13 cellular contexts compared by ENCODE assay signal in the genomic region with DNA sequence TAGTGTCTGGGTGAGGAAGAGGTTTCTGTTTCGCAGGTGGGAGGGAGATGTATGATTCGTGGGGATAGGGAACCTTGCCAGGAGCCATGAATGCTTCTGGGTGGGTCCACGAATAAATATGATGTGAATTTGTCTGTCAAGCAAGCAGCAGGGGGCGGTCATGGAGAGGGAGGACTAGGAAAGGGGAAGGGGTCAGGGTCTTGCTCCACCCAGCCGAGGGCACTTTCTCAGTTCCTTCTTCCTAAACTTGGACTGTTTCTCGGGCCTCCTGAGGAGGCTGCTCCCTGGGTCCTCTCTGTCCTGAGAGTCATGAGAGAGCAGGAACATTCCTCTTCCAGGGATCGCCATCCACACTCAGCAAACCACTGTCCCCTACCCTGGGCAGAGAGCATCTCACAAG.
A peak's percentile ranks its signal among the peaks of the same experiment; 100 is the strongest.
DNase-seq lines count a peak whose midpoint lies in the region; ATAC-seq and TF ChIP-seq lines count a peak whose summit lies in the region.
"Had no signal": no experiment of that assay in that cellular context is flagged by ENCODE, and none has a peak within 500 bp of the region (broad histone marks: within the 10 kb centered on the region; RNA-seq: fewer than 3 reads in every experiment).

No MANE protein-coding gene starts in this region.

- H3K36me3 Mint-ChIP-seq in activated naive CD4-positive, alpha-beta T cell treated with anti-CD3 and anti-CD28 coated beads for 36 hours (ENCODE audit: low read depth), result peaks cover 30% of the 10 kb centered on the region
- H3K36me3 Mint-ChIP-seq in activated naive CD4-positive, alpha-beta T cell treated with anti-CD3 and anti-CD28 coated beads, Interleukin-2, amount 50 U/mL, for 72 hours, result peaks cover 20 to 25% of the 10 kb centered on the region in 2 donors

- H3K4me1 ChIP-seq in right cardiac atrium (ENCODE audit: control insufficient read depth, insufficient read depth, low read length) (no peaks in the 10 kb centered on the region), transverse colon (peaks cover 0 to 5% (median 2%) of the 10 kb centered on the region in 4 donors)

- no peak for TF ChIP-seq CTCF in transverse colon (IDR thresholded peaks at IDR 0.05)

- H3K9me3 Mint-ChIP-seq in activated naive CD4-positive, alpha-beta T cell treated with anti-CD3 and anti-CD28 coated beads for 36 hours, result no peaks in the 10 kb centered on the region
- no peaks in the 10 kb centered on the region for H3K9me3 Mint-ChIP-seq in activated naive CD4-positive, alpha-beta T cell treated with anti-CD3 and anti-CD28 coated beads, Interleukin-2, amount 50 U/mL, for 72 hours

- no peak for ATAC-seq in activated naive CD4-positive, alpha-beta T cell treated with anti-CD3 and anti-CD28 coated beads, Interleukin-2, amount 50 U/mL, for 72 hours
- peak in 1 of 2 donors; percentile 34 for ATAC-seq in right cardiac atrium
- ATAC-seq: HCT116 had no signal

- H3K4me3 ChIP-seq in right cardiac atrium (ENCODE audit: low read length) (no peak overlapping the region), transverse colon (no peak overlapping the region)
- H3K4me3 ChIP-seq: SK-N-MC had no signal

- WGBS in right cardiac atrium, result 77% methylated on average over 7 of the region's 7 CpGs
- 39 to 60% methylated on average over 6 to 7 of the region's 7 CpGs for WGBS in transverse colon (ENCODE audit: low coverage in 1 of 2), 2 donors

- H3K9me3 ChIP-seq in right cardiac atrium (ENCODE audit: control insufficient read depth, low read length) (no peaks in the 10 kb centered on the region), transverse colon (no peaks in the 10 kb centered on the region)

- no peak for TF ChIP-seq POLR2A in transverse colon (IDR thresholded peaks at IDR 0.05)

- no peaks in the 10 kb centered on the region for H3K36me3 ChIP-seq in transverse colon

- H3K4me1 Mint-ChIP-seq in activated naive CD4-positive, alpha-beta T cell treated with anti-CD3 and anti-CD28 coated beads for 36 hours (ENCODE audit: low read depth), result peaks cover 51% of the 10 kb centered on the region

- no peak overlapping the region for H3K27ac Mint-ChIP-seq in activated naive CD4-positive, alpha-beta T cell treated with anti-CD3 and anti-CD28 coated beads for 36 hours
- H3K27ac Mint-ChIP-seq in activated naive CD4-positive, alpha-beta T cell treated with anti-CD3 and anti-CD28 coated beads, Interleukin-2, amount 50 U/mL, for 72 hours, result peak overlapping the region in 1 of 2 donors; percentile 73

- no peaks in the 10 kb centered on the region for H3K27me3 Mint-ChIP-seq in activated naive CD4-positive, alpha-beta T cell treated with anti-CD3 and anti-CD28 coated beads for 36 hours (ENCODE audit: low read depth)

- CTCF ChIA-PET in activated naive CD4-positive, alpha-beta T cell treated with anti-CD3 and anti-CD28 coated beads for 36 hours (lab: Charles Lee), result interaction anchor here (1.9 kb wide), 1 partner anchor 23 kb away, joined by 10 read pairs; no protein-coding TSS in a partner anchor

- no peak for TF ChIP-seq EP300 in transverse colon (IDR thresholded peaks at IDR 0.05; ENCODE audit: low read depth)

- in situ Hi-C loops in transverse colon (cut with MboI; ENCODE audit: low pct_ligation_motif_present in 1 of 4, low pct_unique_long_range_greater_than_20kb in 1 of 4, low sequenced_read_pairs in 3 of 4), result loop anchor here (25.0 kb wide), 2 partner anchors 111 to 539 kb away; a partner anchor contains a TSS

- H3K27ac ChIP-seq in right cardiac atrium (ENCODE audit: low read length) (no peak overlapping the region), transverse colon (no peak overlapping the region)
- H3K27ac ChIP-seq: epithelial cell of prostate, SK-N-MC had no signal

- H3K27me3 ChIP-seq in right cardiac atrium (ENCODE audit: control insufficient read depth, insufficient read depth), result no peaks in the 10 kb centered on the region
- H3K27me3 ChIP-seq in transverse colon, result no peaks in the 10 kb centered on the region

- intact Hi-C loops in activated naive CD4-positive, alpha-beta T cell treated with anti-CD3 and anti-CD28 coated beads for 36 hours (cut with micrococcal nuclease), result loop anchor here (5.0 kb wide), 1 partner anchor 354 kb away; a partner anchor contains a TSS
- intact Hi-C loops in right cardiac atrium (cut with DNase I), result no loop called here
- intact Hi-C loops in transverse colon (cut with DNase I; ENCODE audit: low total_unique reads), result no loop called here

- H3K4me3 Mint-ChIP-seq in activated naive CD4-positive, alpha-beta T cell treated with anti-CD3 and anti-CD28 coated beads for 36 hours, result no peak overlapping the region

- DNase-seq in activated naive CD4-positive, alpha-beta T cell treated with anti-CD3 and anti-CD28 coated beads for 36 hours, result peak; percentile 7
- no peak for DNase-seq in activated naive CD4-positive, alpha-beta T cell treated with anti-CD3 and anti-CD28 coated beads, Interleukin-2, amount 50 U/mL, for 72 hours (ENCODE audit: low spot score in 2 of 2)
- DNase-seq in SKM-1 (lab: John Stamatoyannopoulos, UW; ENCODE audit: unreplicated experiment) (peak; percentile 31), right cardiac atrium (peak in 2 of 3 donors; percentile 60 to 69), transverse colon (peak; percentile 29), kidney glomerular epithelial cell (lab: John Stamatoyannopoulos, UW) (no peak), HT-29 (ENCODE audit: low spot score) (no peak)
- DNase-seq in effector CD4-positive, alpha-beta T cell, result no peak
- DNase-seq: activated CD4-positive, alpha-beta T cell treated with anti-CD3 and anti-CD28 coated beads, Interleukin-2, amount 50 U/mL, for 48 hours; NCI-H345 had no signal

Comparison
In these comparisons a context has a peak if more than half of its experiments do, and no peak if none do; other contexts are left out.
1. DNase-seq: peak in activated naive CD4-positive, alpha-beta T cell treated with anti-CD3 and anti-CD28 coated beads for 36 hours (single experiment), SKM-1 (single experiment), right cardiac atrium (2 of 3) and transverse colon (single experiment); none in activated naive CD4-positive, alpha-beta T cell treated with anti-CD3 and anti-CD28 coated beads, Interleukin-2, amount 50 U/mL, for 72 hours (0 of 2), kidney glomerular epithelial cell (single experiment), effector CD4-positive, alpha-beta T cell (single experiment) and HT-29 (single experiment).